In genomic region chr17:78780852-78781338, GRCh38 we compare ENCODE assay signal across 8 cellular contexts. TPM values are rescaled to one million over a fixed set of nuclear protein-coding genes. Genes with fewer than 3 reads are reported as not detected.
DNase-seq lines count a peak whose midpoint lies in the region; ATAC-seq, FAIRE-seq and TF ChIP-seq lines count a peak whose summit lies in the region.

No MANE protein-coding gene starts in this region.

- no peak for ATAC-seq in GM18907 (IDR thresholded peaks at IDR 0.05; ENCODE audit: unreplicated experiment)

- CTCF ChIA-PET in AG04449 (lab: Yijun Ruan, JAX) = interaction anchor here (0.9 kb wide), 1 partner anchor 72 kb away, joined by 3 read pairs; no protein-coding TSS in a partner anchor

- no peak for TF ChIP-seq CTCF in AG04449 (IDR thresholded peaks at IDR 0.05; ENCODE audit: insufficient read depth, low read length, missing control alignments)
- no peak for TF ChIP-seq CTCF in NB4 (IDR thresholded peaks at IDR 0.05; ENCODE audit: low read depth, low read length)
- no peak for TF ChIP-seq CTCF in bronchial epithelial cell (IDR thresholded peaks at IDR 0.05; ENCODE audit: insufficient read depth, low read length, severe bottlenecking)

- DNase-seq in AG04449 (ENCODE audit: low read depth, low spot score) (no peak), NB4 (ENCODE audit: low read depth) (no peak), bronchial epithelial cell (ENCODE audit: low read depth) (no peak), HCEC 1CT (no peak), 8988T (no peak)
- no peak for DNase-seq in stimulated activated CD8-positive, alpha-beta memory T cell treated with anti-CD3 and anti-CD28 coated beads, Interleukin-4, amount 100 ng/mL, for 48 hours

- POLR2A ChIA-PET in AG04449 (lab: Yijun Ruan, JAX) = interaction anchor here (0.7 kb wide), 2 partner anchors 11 to 360 kb away, joined by 3 to 4 read pairs; no protein-coding TSS in a partner anchor

- TF ChIP-seq POLR2A in NB4 (IDR thresholded peaks at IDR 0.05; ENCODE audit: extremely low read depth, insufficient read length) = no peak

- H3K4me3 ChIP-seq in AG04449 (ENCODE audit: low read depth, low read length) = peak overlapping the region; percentile 76
- peak overlapping the region; percentile 59 for H3K4me3 ChIP-seq in NB4 (ENCODE audit: low read depth, low read length)
- H3K4me3 ChIP-seq in bronchial epithelial cell (ENCODE audit: low read depth, low read length) = peak overlapping the region; percentile 86
- peak overlapping the region; percentile 70 to 83 for H3K4me3 ChIP-seq in muscle layer of duodenum (ENCODE audit: low read depth in 1 of 2, low read length in 2 of 2)

- peaks cover 4 to 9% of the 10 kb centered on the region in 2 donors for H3K4me1 ChIP-seq in muscle layer of duodenum (ENCODE audit: control insufficient read depth in 1 of 2, insufficient read depth in 2 of 2, low read length in 2 of 2)

- H3K36me3 ChIP-seq in bronchial epithelial cell (ENCODE audit: control insufficient read depth, insufficient read depth, low read length) (no peaks in the 10 kb centered on the region), muscle layer of duodenum (ENCODE audit: control insufficient read depth in 1 of 2, insufficient read depth in 2 of 2, low read length in 2 of 2) (no peaks in the 10 kb centered on the region)

- H3K9me3 ChIP-seq in muscle layer of duodenum (ENCODE audit: control insufficient read depth in 1 of 2, low read length in 2 of 2) = no peaks in the 10 kb centered on the region

- H3K27ac ChIP-seq in muscle layer of duodenum (ENCODE audit: low read length) = peak overlapping the region; percentile 83

- H3K27me3 ChIP-seq in bronchial epithelial cell (ENCODE audit: control insufficient read depth, insufficient read depth, low read length) (no peaks in the 10 kb centered on the region), muscle layer of duodenum (ENCODE audit: low read depth, low read length) (no peaks in the 10 kb centered on the region)

- no peak for FAIRE-seq in bronchial epithelial cell (lab: Jason Lieb, UNC)

RNA-seq across cellular contexts. Expression of gene CYTH1, which starts 1.2 kb away (rescaled TPM):
- 35.5 and 44.8 TPM in 2 replicates for total RNA-seq in bronchial epithelial cell

RNA-seq across cellular contexts. Expression of gene USP36, which starts 59.7 kb away (rescaled TPM):
- total RNA-seq in bronchial epithelial cell = 18.8 and 21.6 TPM in 2 replicates
